In the genomic region with DNA sequence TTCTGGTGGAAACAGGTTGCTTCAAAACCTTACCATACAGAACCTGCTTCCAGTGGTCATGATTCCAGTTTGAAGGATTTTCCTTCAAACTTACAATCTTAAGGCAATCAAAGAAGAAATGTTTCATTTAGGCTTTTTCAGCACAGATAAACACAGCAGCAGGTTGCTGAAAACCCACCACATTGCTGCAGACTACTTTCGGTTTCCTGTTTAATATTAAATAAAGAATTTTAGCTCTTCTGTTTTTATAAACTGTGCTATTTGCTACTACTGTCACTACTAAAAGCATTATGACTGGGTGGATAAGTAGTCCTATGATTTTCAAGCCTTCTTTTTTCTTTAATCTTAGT, we compare ENCODE assay signal across 8 cellular contexts. TPM values are rescaled to one million over a fixed set of nuclear protein-coding genes. Genes with fewer than 3 reads are reported as not detected.
DNase-seq lines count a peak whose midpoint lies in the region; ATAC-seq and TF ChIP-seq lines count a peak whose summit lies in the region.

No MANE protein-coding gene starts in this region.

- TF ChIP-seq CTCF in GM12865 (IDR thresholded peaks at IDR 0.05; ENCODE audit: insufficient read depth, low read depth, low read length, missing control alignments) (no peak), natural killer cell (IDR thresholded peaks at IDR 0.05) (no peak)

- intact Hi-C loops in natural killer cell (cut with micrococcal nuclease) = loop anchor here (2.0 kb wide), 2 partner anchors 37 to 189 kb away; no protein-coding TSS in a partner anchor

- no peaks in the 10 kb centered on the region for H3K27me3 Mint-ChIP-seq in activated naive CD8-positive, alpha-beta T cell treated with anti-CD3 and anti-CD28 coated beads, Interleukin-2, amount 10 ng/mL, durations not matched to agents 7 days and 5 days
- no peaks in the 10 kb centered on the region for H3K27me3 Mint-ChIP-seq in natural killer cell (ENCODE audit: low read depth in 2 of 2)

- peak overlapping the region; percentile 75 for H3K4me3 ChIP-seq in GM12865 (ENCODE audit: low read depth, low read length)

- H3K4me3 Mint-ChIP-seq in activated naive CD8-positive, alpha-beta T cell treated with anti-CD3 and anti-CD28 coated beads, Interleukin-2, amount 10 ng/mL, durations not matched to agents 7 days and 5 days = peak overlapping the region; percentile 84
- peak overlapping the region; percentile 97 for H3K4me3 Mint-ChIP-seq in natural killer cell

- DNase-seq in GM12865 (ENCODE audit: low read depth) = no peak
- no peak for DNase-seq in activated naive CD8-positive, alpha-beta T cell treated with anti-CD3 and anti-CD28 coated beads, Interleukin-2, amount 10 ng/mL, durations not matched to agents 7 days and 5 days
- DNase-seq in natural killer cell = no peak
- no peak for DNase-seq in AML-193 (lab: John Stamatoyannopoulos, UW)
- no peak for DNase-seq in GM03348 (ENCODE audit: low spot score)

- ATAC-seq in HG02852 (IDR thresholded peaks at IDR 0.05; ENCODE audit: unreplicated experiment) = peak; percentile 0
- ATAC-seq in activated naive CD8-positive, alpha-beta T cell treated with anti-CD3 and anti-CD28 coated beads, Interleukin-2, amount 10 ng/mL, durations not matched to agents 7 days and 5 days (ENCODE audit: low read depth) = peak; percentile 35
- ATAC-seq in natural killer cell = peak; percentile 33 to 48 (median 38)
- no peak for ATAC-seq in GM19351 (IDR thresholded peaks at IDR 0.05; ENCODE audit: unreplicated experiment)
- no peak for ATAC-seq in HG03565 (IDR thresholded peaks at IDR 0.05; ENCODE audit: unreplicated experiment)

- H3K27ac Mint-ChIP-seq in activated naive CD8-positive, alpha-beta T cell treated with anti-CD3 and anti-CD28 coated beads, Interleukin-2, amount 10 ng/mL, durations not matched to agents 7 days and 5 days = peak overlapping the region; percentile 96
- peak overlapping the region; percentile 96 to 98 for H3K27ac Mint-ChIP-seq in natural killer cell

- no peaks in the 10 kb centered on the region for H3K9me3 Mint-ChIP-seq in activated naive CD8-positive, alpha-beta T cell treated with anti-CD3 and anti-CD28 coated beads, Interleukin-2, amount 10 ng/mL, durations not matched to agents 7 days and 5 days
- no peaks in the 10 kb centered on the region for H3K9me3 Mint-ChIP-seq in natural killer cell

- H3K36me3 Mint-ChIP-seq in activated naive CD8-positive, alpha-beta T cell treated with anti-CD3 and anti-CD28 coated beads, Interleukin-2, amount 10 ng/mL, durations not matched to agents 7 days and 5 days = peaks cover 14% of the 10 kb centered on the region
- no peaks in the 10 kb centered on the region for H3K36me3 Mint-ChIP-seq in natural killer cell

- peaks cover 54% of the 10 kb centered on the region for H3K4me1 Mint-ChIP-seq in activated naive CD8-positive, alpha-beta T cell treated with anti-CD3 and anti-CD28 coated beads, Interleukin-2, amount 10 ng/mL, durations not matched to agents 7 days and 5 days
- peaks cover 50 to 66% of the 10 kb centered on the region in 2 donors for H3K4me1 Mint-ChIP-seq in natural killer cell

- POLR2A ChIA-PET in activated naive CD8-positive, alpha-beta T cell treated with anti-CD3 and anti-CD28 coated beads, Interleukin-2, amount 10 ng/mL, durations not matched to agents 7 days and 5 days (lab: Charles Lee) = interaction anchor here (0.6 to 3.2 kb wide), 8 partner anchors 12 to 779 kb away, joined by 3 to 33 read pairs (median 6); no protein-coding TSS in a partner anchor

RNA-seq across cellular contexts. Expression of gene FOXN3, which starts 13.2 kb away (rescaled TPM):
- total RNA-seq in activated naive CD8-positive, alpha-beta T cell treated with anti-CD3 and anti-CD28 coated beads, Interleukin-2, amount 10 ng/mL, durations not matched to agents 7 days and 5 days = 100 to 1,000 TPM; 101 to 102 TPM
- total RNA-seq in natural killer cell = 100 to 1,000 TPM; 209 to 216 (median 209) TPM

Comparison
In these comparisons a context has a peak if more than half of its experiments do, and no peak if none do; other contexts are left out.
1. ATAC-seq: peak in HG02852 (single experiment), activated naive CD8-positive, alpha-beta T cell treated with anti-CD3 and anti-CD28 coated beads, Interleukin-2, amount 10 ng/mL, durations not matched to agents 7 days and 5 days (single experiment) and natural killer cell (3 of 3); none in GM19351 (single experiment) and HG03565 (single experiment).